Comparison of ENCODE assay signal across 8 cellular contexts in genomic region chr2:168192839-168193616, GRCh38. TPM values are rescaled to one million over a fixed set of nuclear protein-coding genes. Genes with fewer than 3 reads are reported as not detected.
DNase-seq lines count a peak whose midpoint lies in the region; ATAC-seq and TF ChIP-seq lines count a peak whose summit lies in the region.

No MANE protein-coding gene starts in this region.

- H3K4me3 ChIP-seq in DND-41 (ENCODE audit: low read depth in 1 of 2, low read length in 2 of 2) (peak overlapping the region in 1 of 2 experiments; percentile 16; a peak in 2 of 4 replicates), mucosa of descending colon (no peak overlapping the region), WERI-Rb-1 (ENCODE audit: low read depth, low read length) (no peak overlapping the region), sigmoid colon (no peak overlapping the region)

- TF ChIP-seq POLR2A in sigmoid colon (IDR thresholded peaks at IDR 0.05) = no peak

- DNase-seq in DND-41 (peak; percentile 82), NCI-H2029 (lab: John Stamatoyannopoulos, UW) (peak; percentile 70), mucosa of descending colon (peak in 1 of 3 donors; percentile 58), WERI-Rb-1 (no peak), sigmoid colon (no peak), NCI-H446 treated with DMSO at 0.1 percent for 48 hours (lab: John Stamatoyannopoulos, UW) (no peak)
- DNase-seq in activated T-cell treated with anti-CD3 and anti-CD28 coated beads, Interleukin-2, amount 50 U/mL, for 48 hours = peak; percentile 41 to 43

- ATAC-seq in DND-41 (ENCODE audit: insufficient read depth, low read depth) (peak; percentile 92), mucosa of descending colon (peak; percentile 58), GM18519 (IDR thresholded peaks at IDR 0.05; ENCODE audit: low FRiP score, unreplicated experiment) (no peak)

- H2AFZ ChIP-seq in DND-41 (ENCODE audit: low read depth, low read length) = peak overlapping the region; percentile 3; the same call in 1 of the 2 replicates

- H3K27ac ChIP-seq in DND-41 (ENCODE audit: low read length) (peak overlapping the region; percentile 74), WERI-Rb-1 (no peak overlapping the region), sigmoid colon (no peak overlapping the region)

- peak overlapping the region; percentile 37 for H3K9ac ChIP-seq in DND-41 (ENCODE audit: low read depth, low read length)

- no peak for TF ChIP-seq CTCF in DND-41 (IDR thresholded peaks at IDR 0.05; ENCODE audit: borderline replicate concordance, extremely low read depth, low read length, poor library complexity, severe bottlenecking)
- no peak for TF ChIP-seq CTCF in mucosa of descending colon (IDR thresholded peaks at IDR 0.05)
- no peak for TF ChIP-seq CTCF in WERI-Rb-1 (IDR thresholded peaks at IDR 0.05; ENCODE audit: low read depth, low read length)
- TF ChIP-seq CTCF in sigmoid colon (IDR thresholded peaks at IDR 0.05) = no peak

- H3K9me3 ChIP-seq in DND-41 (ENCODE audit: insufficient read depth, low read length, severe bottlenecking) (no peaks in the 10 kb centered on the region), mucosa of descending colon (no peaks in the 10 kb centered on the region), WERI-Rb-1 (ENCODE audit: severe bottlenecking) (no peaks in the 10 kb centered on the region), sigmoid colon (no peaks in the 10 kb centered on the region)

- intact Hi-C loops in mucosa of descending colon (cut with DNase I, micrococcal nuclease) = no loop called here
- intact Hi-C loops in sigmoid colon (cut with DNase I) = no loop called here

- no peaks in the 10 kb centered on the region for H3K27me3 ChIP-seq in DND-41 (ENCODE audit: insufficient read depth, low read length, poor library complexity)
- H3K27me3 ChIP-seq in WERI-Rb-1 (ENCODE audit: insufficient read depth, low read depth, severe bottlenecking) = no peaks in the 10 kb centered on the region
- no peaks in the 10 kb centered on the region for H3K27me3 ChIP-seq in sigmoid colon

- peaks cover 11% of the 10 kb centered on the region; the same call in 1 of the 2 replicates for H4K20me1 ChIP-seq in DND-41 (ENCODE audit: insufficient read depth, low read length)

- no peak for TF ChIP-seq EP300 in sigmoid colon (IDR thresholded peaks at IDR 0.05)

- H3K36me3 ChIP-seq in DND-41 (ENCODE audit: insufficient read depth, low read length) (no peaks in the 10 kb centered on the region), mucosa of descending colon (ENCODE audit: low read depth) (no peaks in the 10 kb centered on the region), WERI-Rb-1 (no peaks in the 10 kb centered on the region), sigmoid colon (no peaks in the 10 kb centered on the region)

- H3K4me1 ChIP-seq in DND-41 (ENCODE audit: insufficient read depth, low read length) (peaks cover 55% of the 10 kb centered on the region), mucosa of descending colon (ENCODE audit: low read depth) (peaks cover 55% of the 10 kb centered on the region), sigmoid colon (peaks cover 0 to 11% (median 10%) of the 10 kb centered on the region in 4 donors)

- 8 to 27% methylated on average over 3 of the region's 3 CpGs for WGBS in sigmoid colon, 2 donors

- peaks cover 39% of the 10 kb centered on the region for H3K79me2 ChIP-seq in DND-41 (ENCODE audit: insufficient read depth, low read length)

- peak overlapping the region; percentile 55 for H3K4me2 ChIP-seq in DND-41 (ENCODE audit: insufficient read depth, low read length)

RNA-seq across cellular contexts. Expression of gene STK39, which starts 54.4 kb away (rescaled TPM):
- total RNA-seq in mucosa of descending colon (10 to 100 TPM; 36.4 to 57.5 (median 52.5) TPM), sigmoid colon (10 to 100 TPM; 13.4 to 26.3 (median 22.7) TPM)
- polyA plus RNA-seq in sigmoid colon = 10 to 100 TPM; 24.1 to 44.9 (median 31.2) TPM

Comparison
In these comparisons a context has a peak if more than half of its experiments do, and no peak if none do; other contexts are left out.
1. DNase-seq: peak in DND-41 (single experiment), NCI-H2029 (single experiment) and activated T-cell treated with anti-CD3 and anti-CD28 coated beads, Interleukin-2, amount 50 U/mL, for 48 hours (2 of 2); none in WERI-Rb-1 (single experiment), sigmoid colon (single experiment) and NCI-H446 treated with DMSO at 0.1 percent for 48 hours (single experiment).